In genomic region chr7:118214051-118214832, GRCh38 we compare ENCODE assay signal across 9 cellular contexts. TPM values are rescaled to one million over a fixed set of nuclear protein-coding genes. Genes with fewer than 3 reads are reported as not detected.
DNase-seq lines count a peak whose midpoint lies in the region; ATAC-seq and TF ChIP-seq lines count a peak whose summit lies in the region.
"Had no signal": no experiment of that assay in that cellular context is flagged by ENCODE, and none has a peak within 500 bp of the region (broad histone marks: within the 10 kb centered on the region; RNA-seq: fewer than 3 reads in every experiment).

No MANE protein-coding gene starts in this region.

- peak in 1 of 2 donors; percentile 27 for TF ChIP-seq POLR2A in sigmoid colon (IDR thresholded peaks at IDR 0.05)

- no peaks in the 10 kb centered on the region for H3K9me3 ChIP-seq in CD4-positive, alpha-beta memory T cell (ENCODE audit: control insufficient read depth in 1 of 2, low read length in 2 of 2)
- no peaks in the 10 kb centered on the region for H3K9me3 ChIP-seq in sigmoid colon

- peaks cover 10 to 12% (median 11%) of the 10 kb centered on the region in 4 donors for H3K4me1 Mint-ChIP-seq in CD4-positive, alpha-beta memory T cell

- H3K4me1 ChIP-seq in CD4-positive, alpha-beta memory T cell (ENCODE audit: insufficient read depth, low read length) = peaks cover 5% of the 10 kb centered on the region
- peaks cover 0 to 24% (median 11%) of the 10 kb centered on the region in 4 donors for H3K4me1 ChIP-seq in sigmoid colon

- POLR2A ChIA-PET in CD4-positive, alpha-beta memory T cell (lab: Charles Lee; ENCODE audit: partially characterized antibody) = no interaction called here
- POLR2A ChIA-PET in RWPE1 (lab: Yijun Ruan, JAX; ENCODE audit: low non-redundant PET) = no interaction called here

- peaks cover 18 to 21% of the 10 kb centered on the region in 2 donors for H3K27me3 Mint-ChIP-seq in CD4-positive, alpha-beta memory T cell

- WGBS in sigmoid colon, 2 donors = 7 to 24% methylated on average over 49 of the region's 49 CpGs

- no peak overlapping the region for H3K27ac ChIP-seq in CD4-positive, alpha-beta memory T cell (ENCODE audit: low read depth, low read length)
- H3K27ac ChIP-seq in RWPE1 (no peak overlapping the region; the same call in 1 of the 2 replicates), sigmoid colon (peak overlapping the region; percentile 55 to 75 (median 66))

- DNase-seq in CD4-positive, alpha-beta memory T cell = peak; percentile 43 to 81 (median 48)
- peak; percentile 51 for DNase-seq in RWPE1 (ENCODE audit: low spot score)
- DNase-seq in activated naive CD4-positive, alpha-beta T cell treated with Interleukin-2 at 50 U/mL for 16 hours = peak; percentile 68
- DNase-seq in Right ventricle myocardium inferior (ENCODE audit: missing footprints) = peak; percentile 78
- DNase-seq in sigmoid colon = peak; percentile 82
- no peak for DNase-seq in D341Med (ENCODE audit: low spot score)

- H3K9me3 Mint-ChIP-seq in CD4-positive, alpha-beta memory T cell = no peaks in the 10 kb centered on the region

- H3K36me3 Mint-ChIP-seq in CD4-positive, alpha-beta memory T cell = no peaks in the 10 kb centered on the region

- CTCF ChIA-PET in CD4-positive, alpha-beta memory T cell (lab: Charles Lee; ENCODE audit: partially characterized antibody) = no interaction called here
- CTCF ChIA-PET in RWPE1 (lab: Yijun Ruan, JAX) = no interaction called here

- H3K27me3 ChIP-seq in CD4-positive, alpha-beta memory T cell (ENCODE audit: insufficient read depth, low read length) = no peaks in the 10 kb centered on the region
- no peaks in the 10 kb centered on the region for H3K27me3 ChIP-seq in sigmoid colon

- H3K27ac Mint-ChIP-seq in CD4-positive, alpha-beta memory T cell = peak overlapping the region; percentile 22 to 92 (median 79)

- intact Hi-C loops in CD4-positive, alpha-beta memory T cell (cut with micrococcal nuclease) = no loop called here
- intact Hi-C loops in Right ventricle myocardium inferior (cut with DNase I) = no loop called here
- intact Hi-C loops in sigmoid colon (cut with DNase I) = no loop called here

- peak overlapping the region; percentile 13 to 33 for H3K4me3 ChIP-seq in CD4-positive, alpha-beta memory T cell (ENCODE audit: low read length in 2 of 2)
- peak overlapping the region; percentile 47 to 59 (median 53) for H3K4me3 ChIP-seq in sigmoid colon

- H3K36me3 ChIP-seq in CD4-positive, alpha-beta memory T cell (ENCODE audit: insufficient read depth, low read length) = no peaks in the 10 kb centered on the region
- no peaks in the 10 kb centered on the region for H3K36me3 ChIP-seq in sigmoid colon

- TF ChIP-seq CTCF in RWPE1 (conservative IDR thresholded peaks at IDR 0.05; ENCODE audit: low read depth) (no peak), sigmoid colon (IDR thresholded peaks at IDR 0.05) (no peak)

- peak; percentile 95 for ATAC-seq in GM19395 (IDR thresholded peaks at IDR 0.05; ENCODE audit: unreplicated experiment)
- peak; percentile 95 for ATAC-seq in HG03521 (IDR thresholded peaks at IDR 0.05; ENCODE audit: unreplicated experiment)
- ATAC-seq in Right ventricle myocardium inferior = peak; percentile 90

- no peak for TF ChIP-seq EP300 in sigmoid colon (IDR thresholded peaks at IDR 0.05)

- peak overlapping the region; percentile 80 to 89 (median 86) for H3K4me3 Mint-ChIP-seq in CD4-positive, alpha-beta memory T cell

RNA-seq across cellular contexts. Expression of gene ANKRD7, which starts 10.3 kb away (rescaled TPM):
- not detected for total RNA-seq in CD4-positive, alpha-beta memory T cell
- polyA plus RNA-seq in CD4-positive, alpha-beta memory T cell = not detected
- total RNA-seq in Right ventricle myocardium inferior (0.70 TPM), sigmoid colon (1 to 10 TPM in 3 of 4 donors, under 1 TPM in 1; 0.71 to 2.9 (median 1.8) TPM)
- not detected for polyA plus RNA-seq in sigmoid colon
- total RNA-seq: T-helper 1 cell treated with Interleukin-12 subunit alpha and Interleukin-12 subunit beta and Interleukin-4 antibody, amounts not matched to agents 30 ng/mL and 1 ng/mL, for 36 hours had no signal

RNA-seq across cellular contexts. Expression of gene LSM8, which starts 30.3 kb away (rescaled TPM):
- 10 to 100 TPM; 59.0 to 64.1 TPM for total RNA-seq in CD4-positive, alpha-beta memory T cell
- 10 to 100 TPM; 34.6 to 54.8 TPM for polyA plus RNA-seq in CD4-positive, alpha-beta memory T cell
- total RNA-seq in Right ventricle myocardium inferior (19.1 TPM), sigmoid colon (10 to 100 TPM; 26.8 to 42.7 (median 36.6) TPM)
- polyA plus RNA-seq in sigmoid colon = 10 to 100 TPM; 25.2 to 40.3 (median 33.1) TPM

Comparison
In these comparisons a context has a peak if more than half of its experiments do, and no peak if none do; other contexts are left out.
1. H3K27ac ChIP-seq: peak in sigmoid colon (4 of 4); none in CD4-positive, alpha-beta memory T cell (single experiment) and RWPE1 (single experiment).
2. Peak in every context shown above with its lines, with median percentiles within 50 percentile points of each other: ATAC-seq.